Comparison of ENCODE assay signal across 8 cellular contexts in the genomic region with DNA sequence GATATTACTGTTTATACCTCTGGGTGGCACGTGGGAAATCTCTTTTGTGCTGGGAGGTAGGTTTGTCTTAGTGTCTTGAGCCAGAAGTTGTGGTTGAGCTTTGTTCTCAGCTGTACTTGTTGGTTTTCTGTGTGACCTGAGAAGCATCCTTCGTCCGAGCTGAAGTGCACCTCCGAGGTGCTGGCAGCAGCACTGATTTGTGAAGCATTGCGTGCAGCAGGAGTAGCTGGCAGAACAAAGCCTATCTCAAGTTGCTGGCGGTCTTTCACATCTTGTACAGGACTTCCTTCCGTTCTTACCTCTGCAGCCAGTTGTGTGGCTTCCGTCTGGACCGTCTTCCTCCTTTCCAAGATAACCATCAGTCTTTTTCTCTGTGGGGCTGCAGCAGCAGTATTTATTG. TPM values are rescaled to one million over a fixed set of nuclear protein-coding genes. Genes with fewer than 3 reads are reported as not detected.
DNase-seq lines count a peak whose midpoint lies in the region; ATAC-seq and TF ChIP-seq lines count a peak whose summit lies in the region.

No MANE protein-coding gene starts in this region.

- H3K36me3 ChIP-seq in Peyer's patch = no peaks in the 10 kb centered on the region
- no peaks in the 10 kb centered on the region for H3K36me3 ChIP-seq in mammary epithelial cell (ENCODE audit: insufficient read depth, low read length)
- peaks cover 27% of the 10 kb centered on the region for H3K36me3 ChIP-seq in SJCRH30

- no peak overlapping the region for H2AFZ ChIP-seq in mammary epithelial cell (ENCODE audit: low read depth, low read length)

- H3K4me3 ChIP-seq in Peyer's patch = peak overlapping the region in 2 of 4 donors; percentile 7 to 11
- peak overlapping the region in 1 of 3 experiments; percentile 38 for H3K4me3 ChIP-seq in mammary epithelial cell (replicated peaks in 1 of 3; ENCODE audit: insufficient read depth in 1 of 3, low read depth in 2 of 3, low read length in 3 of 3)
- H3K4me3 ChIP-seq in SJCRH30 = no peak overlapping the region

- no peak for ATAC-seq in GM21360 (IDR thresholded peaks at IDR 0.05; ENCODE audit: unreplicated experiment)

- peaks cover 5% of the 10 kb centered on the region for H3K36me3 Mint-ChIP-seq in neural crest cell (ENCODE audit: low read depth)

- H3K9me3 ChIP-seq in Peyer's patch = no peaks in the 10 kb centered on the region
- no peaks in the 10 kb centered on the region for H3K9me3 ChIP-seq in mammary epithelial cell (replicated peaks; ENCODE audit: insufficient read depth, low read length)
- no peaks in the 10 kb centered on the region for H3K9me3 ChIP-seq in SJCRH30 (replicated peaks)

- no peak overlapping the region for H3K9ac ChIP-seq in mammary epithelial cell (ENCODE audit: insufficient read depth, low read length)

- H3K79me2 ChIP-seq in mammary epithelial cell (ENCODE audit: insufficient read depth, low read length) = peaks cover 88% of the 10 kb centered on the region

- DNase-seq in Peyer's patch (peak in 2 of 3 donors; percentile 78 to 89), mammary epithelial cell (peak; percentile 68), neural crest cell (ENCODE audit: low read depth, low spot score) (no peak), germinal center (ENCODE audit: low spot score) (no peak), NCI-H1092 (lab: John Stamatoyannopoulos, UW) (no peak), SJCRH30 (no peak)

- H3K27me3 ChIP-seq in Peyer's patch = no peaks in the 10 kb centered on the region
- no peaks in the 10 kb centered on the region for H3K27me3 ChIP-seq in mammary epithelial cell (ENCODE audit: insufficient read depth, low read length)
- H3K27me3 ChIP-seq in SJCRH30 = no peaks in the 10 kb centered on the region

- peaks cover 11% of the 10 kb centered on the region for H4K20me1 ChIP-seq in mammary epithelial cell (ENCODE audit: insufficient read depth, low read length)

- 1% methylated on average over 8 of the region's 9 CpGs for WGBS in mammary epithelial cell (ENCODE audit: low coverage, missing lambda C conversion rate)

- peaks cover 76% of the 10 kb centered on the region for H3K4me1 Mint-ChIP-seq in neural crest cell

- in situ Hi-C loops in GM18951 (cut with MboI; ENCODE audit: low sequenced_read_pairs, unreplicated experiment) (no loop called here), mammary epithelial cell (cut with MboI; ENCODE audit: low sequenced_read_pairs in 2 of 2) (no loop called here)

- no peaks in the 10 kb centered on the region for H3K9me3 Mint-ChIP-seq in neural crest cell

- TF ChIP-seq POLR2A in GM18951 (IDR thresholded peaks at IDR 0.05; ENCODE audit: extremely low read depth, insufficient read depth, insufficient read length) (peak; percentile 35), Peyer's patch (IDR thresholded peaks at IDR 0.05) (no peak)

- H3K4me1 ChIP-seq in Peyer's patch (peaks cover 0 to 72% (median 46%) of the 10 kb centered on the region in 4 donors), mammary epithelial cell (ENCODE audit: insufficient read depth, low read length) (peaks cover 48% of the 10 kb centered on the region), SJCRH30 (peaks cover 31% of the 10 kb centered on the region)

- TF ChIP-seq CTCF in Peyer's patch (IDR thresholded peaks at IDR 0.05) (no peak), mammary epithelial cell (conservative IDR thresholded peaks at IDR 0.05 in 1 of 2, IDR thresholded peaks at IDR 0.05 in 1 of 2; ENCODE audit: extremely low read depth in 1 of 2, insufficient read depth in 1 of 2, low read depth in 1 of 2, low read length in 2 of 2) (no peak), neural crest cell (conservative IDR thresholded peaks at IDR 0.05) (no peak)

- dilution Hi-C loops in mammary epithelial cell (cut with HindIII; ENCODE audit: low sequenced_read_pairs) = no loop called here

- H3K27ac ChIP-seq in Peyer's patch (peak overlapping the region; percentile 2 to 98 (median 76)), mammary epithelial cell (ENCODE audit: insufficient read depth, low read depth, low read length) (peak overlapping the region; percentile 58), SJCRH30 (no peak overlapping the region)

- no peak overlapping the region for H3K27ac Mint-ChIP-seq in neural crest cell (ENCODE audit: unreplicated experiment)

- CTCF ChIA-PET in mammary epithelial cell (lab: Charles Lee; ENCODE audit: low non-redundant PET) = interaction anchor here (0.5 kb wide), 1 partner anchor 133 kb away, joined by 3 read pairs; a partner anchor contains a TSS

- no TSS peak for BruUV-seq in mammary epithelial cell (replicated peaks; lab: Mats Ljungman, UMichigan)

- H3K4me3 Mint-ChIP-seq in neural crest cell = peak overlapping the region; percentile 98

- no peaks in the 10 kb centered on the region for H3K27me3 Mint-ChIP-seq in neural crest cell (ENCODE audit: low read depth)

- peak overlapping the region; percentile 73 for H3K4me2 ChIP-seq in mammary epithelial cell (ENCODE audit: insufficient read depth, low read depth, low read length)

- intact Hi-C loops in mammary epithelial cell (cut with micrococcal nuclease) = no loop called here

RNA-seq across cellular contexts. Expression of a gene that starts 4.3 kb away (rescaled TPM):
- total RNA-seq in Peyer's patch (100 to 1,000 TPM; 109 to 174 (median 149) TPM), mammary epithelial cell (100 to 1,000 TPM in 1 of 2 donors, 10 to 100 TPM in 1; 84.0 to 170 TPM), neural crest cell (349 and 358 TPM in 2 replicates)
- polyA plus RNA-seq in mammary epithelial cell = 26.5 TPM
- 206 TPM for polyA minus RNA-seq in mammary epithelial cell
- 173 and 185 TPM in 2 replicates for total RNA-seq in SJCRH30 (2014; rRNA removed; shearing (Covaris generic))

Comparison
In these comparisons a context has a peak if more than half of its experiments do, and no peak if none do; other contexts are left out.
1. DNase-seq: peak in Peyer's patch (2 of 3) and mammary epithelial cell (single experiment); none in neural crest cell (single experiment), germinal center (single experiment), NCI-H1092 (single experiment) and SJCRH30 (0 of 2).